ENCODE assay signal across 7 cellular contexts in genomic region chr22:43088979-43089717, GRCh38. TPM values are rescaled to one million over a fixed set of nuclear protein-coding genes. Genes with fewer than 3 reads are reported as not detected.
DNase-seq lines count a peak whose midpoint lies in the region; ATAC-seq and TF ChIP-seq lines count a peak whose summit lies in the region.

TTLL1 (minus strand) TSS chr22:43089391; CDS start chr22:43075586, 13,805 bp downstream.

- TF ChIP-seq CTCF in VCaP (conservative IDR thresholded peaks at IDR 0.05) (no peak), breast epithelium (IDR thresholded peaks at IDR 0.05) (no peak)

- no peaks in the 10 kb centered on the region for H3K27me3 ChIP-seq in breast epithelium

- no peaks in the 10 kb centered on the region for H3K4me1 ChIP-seq in breast epithelium

- intact Hi-C loops in breast epithelium (cut with DNase I; ENCODE audit: low total_unique reads), result no loop called here

- no peaks in the 10 kb centered on the region for H3K36me3 ChIP-seq in breast epithelium

- no peak for TF ChIP-seq POLR2A in breast epithelium (IDR thresholded peaks at IDR 0.05)

- H3K4me3 ChIP-seq in breast epithelium, result peak within 1 kb of the TSS; percentile 58 to 82 (median 77)

- ATAC-seq in GM18502 (IDR thresholded peaks at IDR 0.05; ENCODE audit: poor library complexity, unreplicated experiment) (peak; percentile 87), HG02981 (IDR thresholded peaks at IDR 0.05; ENCODE audit: unreplicated experiment) (peak; percentile 84)

- H3K9me3 ChIP-seq in breast epithelium, result no peaks in the 10 kb centered on the region

- H3K27ac ChIP-seq in VCaP, result peak within 1 kb of the TSS; percentile 80
- peak within 1 kb of the TSS; percentile 48 to 68 for H3K27ac ChIP-seq in breast epithelium

- DNase-seq in NCI-H2171 (lab: John Stamatoyannopoulos, UW) (peak; percentile 92), breast epithelium (ENCODE audit: low spot score in 2 of 2) (peak; percentile 69 to 77), iPS-NIHi7 (ENCODE audit: extremely low spot score) (peak; percentile 99), smooth muscle cell of the brain vasculature (ENCODE audit: low read depth, low spot score) (peak; percentile 55)

RNA-seq across cellular contexts. Expression of gene TTLL1, which starts in this region (rescaled TPM):
- total RNA-seq in breast epithelium, result 1 to 10 TPM; 4.6 to 6.4 (median 5.2) TPM

Comparison
In these comparisons a context has a peak if more than half of its experiments do, and no peak if none do; other contexts are left out.
1. Peak in every context shown above with its lines: DNase-seq, ATAC-seq, H3K4me3 ChIP-seq and H3K27ac ChIP-seq.